ENCODE assay signal across 8 cellular contexts in genomic region chr5:157390179-157390923, GRCh38.
A peak's percentile ranks its signal among the peaks of the same experiment; 100 is the strongest.
DNase-seq lines count a peak whose midpoint lies in the region; ATAC-seq lines count a peak whose summit lies in the region.

No MANE protein-coding gene starts in this region.

- no peak for ATAC-seq in HG03521 (IDR thresholded peaks at IDR 0.05; ENCODE audit: unreplicated experiment)

- DNase-seq in NCI-H2196 (lab: John Stamatoyannopoulos, UW; ENCODE audit: unreplicated experiment) (peak; percentile 15), NCI-H2196 treated with DMSO at 0.1 percent for 48 hours (lab: John Stamatoyannopoulos, UW; ENCODE audit: unreplicated experiment) (no peak), activated T-cell treated with anti-CD3 and anti-CD28 coated beads for 48 hours (ENCODE audit: low read depth) (peak; percentile 66), germinal center (ENCODE audit: low spot score) (peak; percentile 43), NCI-H2107 (lab: John Stamatoyannopoulos, UW) (no peak), amygdala (lab: John Stamatoyannopoulos, UW) (no peak)
- DNase-seq in stimulated activated CD8-positive, alpha-beta memory T cell treated with anti-CD3 and anti-CD28 coated beads, Interleukin-12 subunit alpha, Interleukin-12 subunit beta, amount 100 ng/mL, for 1 hour (ENCODE audit: low read depth) = peak; percentile 10

Comparison
In these comparisons a context has a peak if more than half of its experiments do, and no peak if none do; other contexts are left out.
1. DNase-seq: peak in NCI-H2196 (single experiment), activated T-cell treated with anti-CD3 and anti-CD28 coated beads for 48 hours (single experiment), germinal center (single experiment) and stimulated activated CD8-positive, alpha-beta memory T cell treated with anti-CD3 and anti-CD28 coated beads, Interleukin-12 subunit alpha, Interleukin-12 subunit beta, amount 100 ng/mL, for 1 hour (single experiment); none in NCI-H2196 treated with DMSO at 0.1 percent for 48 hours (single experiment), NCI-H2107 (single experiment) and amygdala (0 of 56).